Comparison of ENCODE assay signal across 8 cellular contexts in genomic region chr1:116666747-116667576, GRCh38. TPM values are rescaled to one million over a fixed set of nuclear protein-coding genes. Genes with fewer than 3 reads are reported as not detected.
A peak's percentile ranks its signal among the peaks of the same experiment; 100 is the strongest.
DNase-seq lines count a peak whose midpoint lies in the region; ATAC-seq and TF ChIP-seq lines count a peak whose summit lies in the region.

No MANE protein-coding gene starts in this region.

- ATAC-seq in GM23338: peak; percentile 75
- ATAC-seq in T-cell (replicated peaks in 1 of 4): peak; percentile 26 to 47 (median 40)
- no peak for ATAC-seq in HG02840 (IDR thresholded peaks at IDR 0.05; ENCODE audit: low FRiP score, unreplicated experiment)
- no peak for ATAC-seq in HG03108 (IDR thresholded peaks at IDR 0.05; ENCODE audit: unreplicated experiment)

- H3K27me3 Mint-ChIP-seq in GM23338 (ENCODE audit: insufficient read depth, low read depth, poor library complexity): peaks cover 17% of the 10 kb centered on the region
- peaks cover 45 to 50% of the 10 kb centered on the region in 2 donors for H3K27me3 Mint-ChIP-seq in T-cell
- H3K27me3 Mint-ChIP-seq in nephron progenitor cell (ENCODE audit: low read depth, poor library complexity): peaks cover 14% of the 10 kb centered on the region

- H3K9me3 ChIP-seq in esophagus (ENCODE audit: control insufficient read depth in 2 of 2, insufficient read depth in 1 of 2, low read depth in 1 of 2, low read length in 1 of 2): no peaks in the 10 kb centered on the region

- H3K36me3 ChIP-seq in GM23338 (ENCODE audit: insufficient read depth) (no peaks in the 10 kb centered on the region), esophagus (ENCODE audit: control insufficient read depth in 2 of 2, insufficient read depth in 2 of 2, low read length in 1 of 2) (no peaks in the 10 kb centered on the region)

- POLR2A ChIA-PET in T-cell (lab: Charles Lee): no interaction called here

- H3K27ac ChIP-seq in GM23338 (ENCODE audit: low read depth) (no peak overlapping the region), esophagus (ENCODE audit: low read depth in 2 of 2, low read length in 1 of 2) (peak overlapping the region; percentile 65 to 71)

- DNase-seq in AG10803 (ENCODE audit: low read depth) (no peak), GM23338 (ENCODE audit: low spot score) (peak; percentile 62), T-cell (peak in 6 of 34 experiments; percentile 2 to 8 (median 4)), nephron progenitor cell (no peak)
- no peak for DNase-seq in stimulated activated naive CD4-positive, alpha-beta T cell treated with Interleukin-2 at 50 U/mL for 16 hours (lab: John Stamatoyannopoulos, UW)

- H3K36me3 Mint-ChIP-seq in GM23338 (ENCODE audit: low read depth) (peaks cover 6% of the 10 kb centered on the region), T-cell (no peaks in the 10 kb centered on the region), nephron progenitor cell (ENCODE audit: low read depth) (peaks cover 4% of the 10 kb centered on the region)

- H4K20me1 ChIP-seq in GM23338 (replicated peaks; ENCODE audit: insufficient read depth): peaks cover 9% of the 10 kb centered on the region

- peak overlapping the region; percentile 87 for H3K4me3 Mint-ChIP-seq in GM23338
- peak overlapping the region; percentile 73 to 77 (median 76) for H3K4me3 Mint-ChIP-seq in T-cell
- H3K4me3 Mint-ChIP-seq in nephron progenitor cell: peak overlapping the region; percentile 90

- 1% methylated on average over 39 to 62 of the region's 62 CpGs for WGBS in esophagus, 2 donors

- H3K9me3 Mint-ChIP-seq in GM23338 (no peaks in the 10 kb centered on the region), T-cell (no peaks in the 10 kb centered on the region), nephron progenitor cell (peaks cover 4% of the 10 kb centered on the region)

- H3K27ac Mint-ChIP-seq in GM23338 (no peak overlapping the region), T-cell (no peak overlapping the region), nephron progenitor cell (no peak overlapping the region)

- H2AFZ ChIP-seq in GM23338: peak overlapping the region; percentile 95; the same call in 1 of the 2 replicates

- peaks cover 38% of the 10 kb centered on the region for H3K79me2 ChIP-seq in GM23338 (replicated peaks; ENCODE audit: insufficient read depth)

- H3K9me2 ChIP-seq in GM23338 (ENCODE audit: insufficient read depth): no peaks in the 10 kb centered on the region

- H3F3A ChIP-seq in GM23338 (replicated peaks; ENCODE audit: low read depth): 0 out of 2 replicates have a peak, but pooled peaks cover 9% of the 10 kb centered on the region

- CTCF ChIA-PET in T-cell (lab: Charles Lee): interaction anchor here in 1 of 2 donors (0.6 kb wide), 2 partner anchors 56 to 386 kb away, joined by 3 to 4 read pairs; no protein-coding TSS in a partner anchor

- H3K4me3 ChIP-seq in AG10803 (ENCODE audit: low read length) (peak overlapping the region; percentile 48), GM23338 (peak overlapping the region; percentile 97), esophagus (ENCODE audit: low read depth in 1 of 2, low read length in 2 of 2) (peak overlapping the region; percentile 63 to 77)

- H3K4me2 ChIP-seq in GM23338: peak overlapping the region; percentile 98

- peaks cover 14% of the 10 kb centered on the region for H3K27me3 ChIP-seq in GM23338 (ENCODE audit: insufficient read depth)
- no peaks in the 10 kb centered on the region for H3K27me3 ChIP-seq in esophagus (ENCODE audit: control insufficient read depth in 1 of 2, insufficient read depth in 2 of 2, low read length in 2 of 2)

- TF ChIP-seq CTCF in AG10803 (conservative IDR thresholded peaks at IDR 0.05; ENCODE audit: low read length): no peak
- no peak for TF ChIP-seq CTCF in GM23338 (conservative IDR thresholded peaks at IDR 0.05; ENCODE audit: low read depth in 2 of 2)
- TF ChIP-seq CTCF in nephron progenitor cell (IDR thresholded peaks at IDR 0.05): no peak

- H3K4me1 Mint-ChIP-seq in GM23338 (peaks cover 33% of the 10 kb centered on the region), T-cell (peaks cover 13 to 18% (median 17%) of the 10 kb centered on the region in 3 donors), nephron progenitor cell (peaks cover 56% of the 10 kb centered on the region)

- H3K4me1 ChIP-seq in GM23338 (ENCODE audit: insufficient read depth): peaks cover 17% of the 10 kb centered on the region
- peaks cover 0 to 17% of the 10 kb centered on the region in 2 donors for H3K4me1 ChIP-seq in esophagus (ENCODE audit: control insufficient read depth in 2 of 2, insufficient read depth in 2 of 2, low read length in 1 of 2)

TF ChIP-seq in GM23338, 12 proteins besides CTCF, POLR2A, EP300 and RAD21 (continues in another document):
- TF ChIP-seq EZH2 (IDR thresholded peaks at IDR 0.05; ENCODE audit: low read depth, unreplicated experiment): no peak
- no peak for TF ChIP-seq ZNF114 (CRISPR knock-in tag; IDR thresholded peaks at IDR 0.05)
- TF ChIP-seq REST (IDR thresholded peaks at IDR 0.05; ENCODE audit: unreplicated experiment): no peak
- TF ChIP-seq STAT1 (IDR thresholded peaks at IDR 0.05; ENCODE audit: unreplicated experiment): no peak
- TF ChIP-seq NANOG (IDR thresholded peaks at IDR 0.05; ENCODE audit: borderline replicate concordance): no peak

RNA-seq across cellular contexts. Expression of gene IGSF3, which starts 0.6 kb away (rescaled TPM):
- 32.9 and 37.8 TPM in 2 replicates for total RNA-seq in GM23338 (2014; rRNA removed; shearing (Covaris generic))
- 7.3 and 8.3 TPM in 2 replicates for polyA plus RNA-seq in GM23338 (2016; fragmentation: Nextera tagmentation; extraction: Ambion mirVana)
- under 1 TPM in 4 of 5 donors, not detected in 1; 0.05 to 0.30 (median 0.24) TPM for total RNA-seq in T-cell
- 10 to 100 TPM; 11.0 to 15.5 TPM for polyA plus RNA-seq in esophagus

Comparison
In these comparisons a context has a peak if more than half of its experiments do, and no peak if none do; other contexts are left out.
1. ATAC-seq: peak in GM23338 (single experiment) and T-cell (4 of 4); none in HG02840 (single experiment) and HG03108 (single experiment).
2. RNA of gene IGSF3, which starts 0.6 kb away (total RNA-seq): 32.9 to 37.8 TPM in GM23338; 0.05 to 0.30 TPM in T-cell; every median in the first group is over 10 times any median in the second.
3. Peak in every context shown above with its lines, with median percentiles within 50 percentile points of each other: H3K4me3 ChIP-seq and H3K4me3 Mint-ChIP-seq.